ENCODE assay signal across 2 cellular contexts in the genomic region with DNA sequence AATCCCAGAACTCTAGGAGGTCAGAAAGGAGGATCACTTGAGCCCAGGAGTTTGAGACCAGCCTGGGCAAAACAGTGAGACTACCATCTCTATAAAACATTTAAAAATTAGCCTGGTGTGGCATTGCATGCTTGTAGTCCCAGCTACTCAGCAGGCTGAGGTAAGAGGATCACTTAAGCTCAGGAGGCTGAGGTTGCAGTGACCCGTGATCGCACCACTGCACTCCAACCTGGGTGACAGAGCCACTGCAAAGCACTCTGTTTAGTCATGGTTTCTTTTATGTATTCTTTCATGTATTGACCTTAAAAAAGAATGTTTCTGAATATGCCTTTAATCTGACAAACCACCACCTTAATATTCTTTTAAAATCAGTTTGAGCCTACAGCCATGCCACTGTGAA.
TF ChIP-seq lines count a peak whose summit lies in the region.

No MANE protein-coding gene starts in this region.

TF ChIP-seq in GM12878, 131 proteins besides CTCF, POLR2A, EP300 and RAD21:
- TF ChIP-seq RUNX3 (IDR thresholded peaks at IDR 0.05; ENCODE audit: low read length) (no peak), SREBF2 (IDR thresholded peaks at IDR 0.05; ENCODE audit: low read length) (no peak), MYC (IDR thresholded peaks at IDR 0.05; ENCODE audit: insufficient read depth, insufficient read length, insufficient replicate concordance, low read length, severe bottlenecking) (no peak), MEF2A (IDR thresholded peaks at IDR 0.05; ENCODE audit: insufficient read depth, low read depth, low read length) (no peak), MTA3 (IDR thresholded peaks at IDR 0.05; ENCODE audit: borderline replicate concordance, low read length) (no peak), IKZF2 (IDR thresholded peaks at IDR 0.05) (no peak), ATF7 (IDR thresholded peaks at IDR 0.05; ENCODE audit: low read depth) (no peak), CBFB (IDR thresholded peaks at IDR 0.05; ENCODE audit: low read depth) (no peak), TAF1 (IDR thresholded peaks at IDR 0.05; ENCODE audit: borderline replicate concordance, low read depth, low read length) (no peak), KAT2A (conservative IDR thresholded peaks at IDR 0.05; ENCODE audit: control insufficient read depth, low read depth, low read length) (no peak), HCFC1 (IDR thresholded peaks at IDR 0.05; ENCODE audit: low read length) (no peak), ASH2L (IDR thresholded peaks at IDR 0.05; ENCODE audit: borderline replicate concordance, low read depth) (no peak), PAX8 (IDR thresholded peaks at IDR 0.05) (no peak), MEF2B (IDR thresholded peaks at IDR 0.05; ENCODE audit: partially characterized antibody, poor library complexity, severe bottlenecking) (no peak)
- TF ChIP-seq, protein P1, sequence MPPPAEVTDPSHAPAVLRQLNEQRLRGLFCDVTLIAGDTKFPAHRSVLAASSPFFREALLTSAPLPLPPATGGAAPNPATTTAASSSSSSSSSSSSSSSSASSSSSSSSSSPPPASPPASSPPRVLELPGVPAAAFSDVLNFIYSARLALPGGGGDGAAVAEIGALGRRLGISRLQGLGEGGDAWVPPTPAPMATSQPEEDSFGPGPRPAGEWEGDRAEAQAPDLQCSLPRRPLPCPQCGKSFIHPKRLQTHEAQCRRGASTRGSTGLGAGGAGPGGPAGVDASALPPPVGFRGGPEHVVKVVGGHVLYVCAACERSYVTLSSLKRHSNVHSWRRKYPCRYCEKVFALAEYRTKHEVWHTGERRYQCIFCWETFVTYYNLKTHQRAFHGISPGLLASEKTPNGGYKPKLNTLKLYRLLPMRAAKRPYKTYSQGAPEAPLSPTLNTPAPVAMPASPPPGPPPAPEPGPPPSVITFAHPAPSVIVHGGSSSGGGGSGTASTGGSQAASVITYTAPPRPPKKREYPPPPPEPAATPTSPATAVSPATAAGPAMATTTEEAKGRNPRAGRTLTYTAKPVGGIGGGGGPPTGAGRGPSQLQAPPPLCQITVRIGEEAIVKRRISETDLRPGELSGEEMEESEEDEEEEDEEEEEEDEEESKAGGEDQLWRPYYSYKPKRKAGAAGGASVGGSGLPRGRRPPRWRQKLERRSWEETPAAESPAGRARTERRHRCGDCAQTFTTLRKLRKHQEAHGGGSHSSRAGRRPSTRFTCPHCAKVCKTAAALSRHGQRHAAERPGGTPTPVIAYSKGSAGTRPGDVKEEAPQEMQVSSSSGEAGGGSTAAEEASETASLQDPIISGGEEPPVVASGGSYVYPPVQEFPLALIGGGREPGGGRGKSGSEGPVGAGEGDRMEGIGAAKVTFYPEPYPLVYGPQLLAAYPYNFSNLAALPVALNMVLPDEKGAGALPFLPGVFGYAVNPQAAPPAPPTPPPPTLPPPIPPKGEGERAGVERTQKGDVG (CRISPR knock-in tag; IDR thresholded peaks at IDR 0.05) = no peak
- TF ChIP-seq, protein P2, sequence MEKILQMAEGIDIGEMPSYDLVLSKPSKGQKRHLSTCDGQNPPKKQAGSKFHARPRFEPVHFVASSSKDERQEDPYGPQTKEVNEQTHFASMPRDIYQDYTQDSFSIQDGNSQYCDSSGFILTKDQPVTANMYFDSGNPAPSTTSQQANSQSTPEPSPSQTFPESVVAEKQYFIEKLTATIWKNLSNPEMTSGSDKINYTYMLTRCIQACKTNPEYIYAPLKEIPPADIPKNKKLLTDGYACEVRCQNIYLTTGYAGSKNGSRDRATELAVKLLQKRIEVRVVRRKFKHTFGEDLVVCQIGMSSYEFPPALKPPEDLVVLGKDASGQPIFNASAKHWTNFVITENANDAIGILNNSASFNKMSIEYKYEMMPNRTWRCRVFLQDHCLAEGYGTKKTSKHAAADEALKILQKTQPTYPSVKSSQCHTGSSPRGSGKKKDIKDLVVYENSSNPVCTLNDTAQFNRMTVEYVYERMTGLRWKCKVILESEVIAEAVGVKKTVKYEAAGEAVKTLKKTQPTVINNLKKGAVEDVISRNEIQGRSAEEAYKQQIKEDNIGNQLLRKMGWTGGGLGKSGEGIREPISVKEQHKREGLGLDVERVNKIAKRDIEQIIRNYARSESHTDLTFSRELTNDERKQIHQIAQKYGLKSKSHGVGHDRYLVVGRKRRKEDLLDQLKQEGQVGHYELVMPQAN (conservative IDR thresholded peaks at IDR 0.05) = no peak
- TF ChIP-seq, protein P3, sequence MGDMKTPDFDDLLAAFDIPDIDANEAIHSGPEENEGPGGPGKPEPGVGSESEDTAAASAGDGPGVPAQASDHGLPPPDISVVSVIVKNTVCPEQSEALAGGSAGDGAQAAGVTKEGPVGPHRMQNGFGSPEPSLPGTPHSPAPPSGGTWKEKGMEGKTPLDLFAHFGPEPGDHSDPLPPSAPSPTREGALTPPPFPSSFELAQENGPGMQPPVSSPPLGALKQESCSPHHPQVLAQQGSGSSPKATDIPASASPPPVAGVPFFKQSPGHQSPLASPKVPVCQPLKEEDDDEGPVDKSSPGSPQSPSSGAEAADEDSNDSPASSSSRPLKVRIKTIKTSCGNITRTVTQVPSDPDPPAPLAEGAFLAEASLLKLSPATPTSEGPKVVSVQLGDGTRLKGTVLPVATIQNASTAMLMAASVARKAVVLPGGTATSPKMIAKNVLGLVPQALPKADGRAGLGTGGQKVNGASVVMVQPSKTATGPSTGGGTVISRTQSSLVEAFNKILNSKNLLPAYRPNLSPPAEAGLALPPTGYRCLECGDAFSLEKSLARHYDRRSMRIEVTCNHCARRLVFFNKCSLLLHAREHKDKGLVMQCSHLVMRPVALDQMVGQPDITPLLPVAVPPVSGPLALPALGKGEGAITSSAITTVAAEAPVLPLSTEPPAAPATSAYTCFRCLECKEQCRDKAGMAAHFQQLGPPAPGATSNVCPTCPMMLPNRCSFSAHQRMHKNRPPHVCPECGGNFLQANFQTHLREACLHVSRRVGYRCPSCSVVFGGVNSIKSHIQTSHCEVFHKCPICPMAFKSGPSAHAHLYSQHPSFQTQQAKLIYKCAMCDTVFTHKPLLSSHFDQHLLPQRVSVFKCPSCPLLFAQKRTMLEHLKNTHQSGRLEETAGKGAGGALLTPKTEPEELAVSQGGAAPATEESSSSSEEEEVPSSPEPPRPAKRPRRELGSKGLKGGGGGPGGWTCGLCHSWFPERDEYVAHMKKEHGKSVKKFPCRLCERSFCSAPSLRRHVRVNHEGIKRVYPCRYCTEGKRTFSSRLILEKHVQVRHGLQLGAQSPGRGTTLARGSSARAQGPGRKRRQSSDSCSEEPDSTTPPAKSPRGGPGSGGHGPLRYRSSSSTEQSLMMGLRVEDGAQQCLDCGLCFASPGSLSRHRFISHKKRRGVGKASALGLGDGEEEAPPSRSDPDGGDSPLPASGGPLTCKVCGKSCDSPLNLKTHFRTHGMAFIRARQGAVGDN (IDR thresholded peaks at IDR 0.05) = no peak

TF ChIP-seq in SK-N-SH, 30 proteins besides CTCF, POLR2A, EP300 and RAD21:
- TF ChIP-seq, protein P4, sequence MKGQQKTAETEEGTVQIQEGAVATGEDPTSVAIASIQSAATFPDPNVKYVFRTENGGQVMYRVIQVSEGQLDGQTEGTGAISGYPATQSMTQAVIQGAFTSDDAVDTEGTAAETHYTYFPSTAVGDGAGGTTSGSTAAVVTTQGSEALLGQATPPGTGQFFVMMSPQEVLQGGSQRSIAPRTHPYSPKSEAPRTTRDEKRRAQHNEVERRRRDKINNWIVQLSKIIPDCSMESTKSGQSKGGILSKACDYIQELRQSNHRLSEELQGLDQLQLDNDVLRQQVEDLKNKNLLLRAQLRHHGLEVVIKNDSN (IDR thresholded peaks at IDR 0.05; ENCODE audit: borderline replicate concordance, low read depth) = no peak
- TF ChIP-seq ELF1 (IDR thresholded peaks at IDR 0.05) = no peak
- no peak for TF ChIP-seq NFIC (IDR thresholded peaks at IDR 0.05; ENCODE audit: borderline replicate concordance)
- TF ChIP-seq TCF12 (IDR thresholded peaks at IDR 0.05) = no peak
- no peak for TF ChIP-seq POLR2AphosphoS5 (IDR thresholded peaks at IDR 0.05; ENCODE audit: low read depth, low read length)
- TF ChIP-seq SMC3 (IDR thresholded peaks at IDR 0.05; ENCODE audit: low read depth, low read length) = no peak
- TF ChIP-seq TEAD4 (IDR thresholded peaks at IDR 0.05; ENCODE audit: borderline replicate concordance, insufficient read depth) = no peak
- TF ChIP-seq YY1 (IDR thresholded peaks at IDR 0.05; ENCODE audit: low read depth) = no peak
- no peak for TF ChIP-seq MXI1 (IDR thresholded peaks at IDR 0.05; ENCODE audit: low read depth, low read length)
- no peak for TF ChIP-seq FOXM1 (IDR thresholded peaks at IDR 0.05; ENCODE audit: low read depth)
- TF ChIP-seq, protein P5, sequence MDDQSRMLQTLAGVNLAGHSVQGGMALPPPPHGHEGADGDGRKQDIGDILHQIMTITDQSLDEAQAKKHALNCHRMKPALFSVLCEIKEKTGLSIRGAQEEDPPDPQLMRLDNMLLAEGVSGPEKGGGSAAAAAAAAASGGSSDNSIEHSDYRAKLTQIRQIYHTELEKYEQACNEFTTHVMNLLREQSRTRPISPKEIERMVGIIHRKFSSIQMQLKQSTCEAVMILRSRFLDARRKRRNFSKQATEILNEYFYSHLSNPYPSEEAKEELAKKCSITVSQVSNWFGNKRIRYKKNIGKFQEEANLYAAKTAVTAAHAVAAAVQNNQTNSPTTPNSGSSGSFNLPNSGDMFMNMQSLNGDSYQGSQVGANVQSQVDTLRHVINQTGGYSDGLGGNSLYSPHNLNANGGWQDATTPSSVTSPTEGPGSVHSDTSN (IDR thresholded peaks at IDR 0.05) = no peak
- TF ChIP-seq, protein P6, sequence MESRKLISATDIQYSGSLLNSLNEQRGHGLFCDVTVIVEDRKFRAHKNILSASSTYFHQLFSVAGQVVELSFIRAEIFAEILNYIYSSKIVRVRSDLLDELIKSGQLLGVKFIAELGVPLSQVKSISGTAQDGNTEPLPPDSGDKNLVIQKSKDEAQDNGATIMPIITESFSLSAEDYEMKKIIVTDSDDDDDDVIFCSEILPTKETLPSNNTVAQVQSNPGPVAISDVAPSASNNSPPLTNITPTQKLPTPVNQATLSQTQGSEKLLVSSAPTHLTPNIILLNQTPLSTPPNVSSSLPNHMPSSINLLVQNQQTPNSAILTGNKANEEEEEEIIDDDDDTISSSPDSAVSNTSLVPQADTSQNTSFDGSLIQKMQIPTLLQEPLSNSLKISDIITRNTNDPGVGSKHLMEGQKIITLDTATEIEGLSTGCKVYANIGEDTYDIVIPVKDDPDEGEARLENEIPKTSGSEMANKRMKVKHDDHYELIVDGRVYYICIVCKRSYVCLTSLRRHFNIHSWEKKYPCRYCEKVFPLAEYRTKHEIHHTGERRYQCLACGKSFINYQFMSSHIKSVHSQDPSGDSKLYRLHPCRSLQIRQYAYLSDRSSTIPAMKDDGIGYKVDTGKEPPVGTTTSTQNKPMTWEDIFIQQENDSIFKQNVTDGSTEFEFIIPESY (IDR thresholded peaks at IDR 0.05; ENCODE audit: borderline replicate concordance, low read depth) = no peak
- no peak for TF ChIP-seq EZH2phosphoT487 (IDR thresholded peaks at IDR 0.05; ENCODE audit: borderline replicate concordance, low read depth)
- TF ChIP-seq, protein P7, sequence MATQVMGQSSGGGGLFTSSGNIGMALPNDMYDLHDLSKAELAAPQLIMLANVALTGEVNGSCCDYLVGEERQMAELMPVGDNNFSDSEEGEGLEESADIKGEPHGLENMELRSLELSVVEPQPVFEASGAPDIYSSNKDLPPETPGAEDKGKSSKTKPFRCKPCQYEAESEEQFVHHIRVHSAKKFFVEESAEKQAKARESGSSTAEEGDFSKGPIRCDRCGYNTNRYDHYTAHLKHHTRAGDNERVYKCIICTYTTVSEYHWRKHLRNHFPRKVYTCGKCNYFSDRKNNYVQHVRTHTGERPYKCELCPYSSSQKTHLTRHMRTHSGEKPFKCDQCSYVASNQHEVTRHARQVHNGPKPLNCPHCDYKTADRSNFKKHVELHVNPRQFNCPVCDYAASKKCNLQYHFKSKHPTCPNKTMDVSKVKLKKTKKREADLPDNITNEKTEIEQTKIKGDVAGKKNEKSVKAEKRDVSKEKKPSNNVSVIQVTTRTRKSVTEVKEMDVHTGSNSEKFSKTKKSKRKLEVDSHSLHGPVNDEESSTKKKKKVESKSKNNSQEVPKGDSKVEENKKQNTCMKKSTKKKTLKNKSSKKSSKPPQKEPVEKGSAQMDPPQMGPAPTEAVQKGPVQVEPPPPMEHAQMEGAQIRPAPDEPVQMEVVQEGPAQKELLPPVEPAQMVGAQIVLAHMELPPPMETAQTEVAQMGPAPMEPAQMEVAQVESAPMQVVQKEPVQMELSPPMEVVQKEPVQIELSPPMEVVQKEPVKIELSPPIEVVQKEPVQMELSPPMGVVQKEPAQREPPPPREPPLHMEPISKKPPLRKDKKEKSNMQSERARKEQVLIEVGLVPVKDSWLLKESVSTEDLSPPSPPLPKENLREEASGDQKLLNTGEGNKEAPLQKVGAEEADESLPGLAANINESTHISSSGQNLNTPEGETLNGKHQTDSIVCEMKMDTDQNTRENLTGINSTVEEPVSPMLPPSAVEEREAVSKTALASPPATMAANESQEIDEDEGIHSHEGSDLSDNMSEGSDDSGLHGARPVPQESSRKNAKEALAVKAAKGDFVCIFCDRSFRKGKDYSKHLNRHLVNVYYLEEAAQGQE (IDR thresholded peaks at IDR 0.05; ENCODE audit: low read depth, low read length) = no peak
